11 cellular contexts compared by ENCODE assay signal in the genomic region with DNA sequence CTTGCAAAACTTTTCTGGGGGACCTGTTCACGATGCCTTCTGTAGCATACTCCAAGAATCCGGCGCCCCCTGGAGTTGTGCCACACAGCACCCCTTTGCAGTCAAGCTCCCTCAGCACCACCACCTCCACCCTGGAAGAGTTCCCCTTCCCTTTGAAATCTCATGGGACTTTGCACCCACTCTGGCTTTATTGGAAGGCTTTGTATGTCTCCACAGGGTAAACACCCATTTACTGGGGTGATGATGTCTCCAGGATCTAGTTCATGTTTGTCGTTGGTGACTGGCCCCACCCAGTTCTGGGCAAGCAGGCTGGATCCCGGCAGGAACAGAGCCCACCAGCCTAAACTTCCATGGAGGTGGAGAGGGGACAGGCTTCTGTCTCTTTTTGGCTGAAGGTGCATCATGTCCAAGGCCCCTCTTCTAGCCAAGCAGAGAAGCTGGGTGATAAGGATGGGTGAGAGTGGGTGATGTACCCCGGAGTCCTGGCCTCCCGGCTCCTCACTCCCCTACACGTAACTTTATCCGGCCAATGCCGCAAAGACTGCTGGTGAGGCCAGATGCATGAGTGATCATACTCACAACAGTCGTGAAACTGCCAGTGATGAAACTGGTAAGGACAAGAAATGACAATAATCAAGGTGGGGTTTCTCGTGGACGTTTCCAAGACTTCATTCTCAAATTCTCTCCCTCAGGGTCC.
A peak's percentile ranks its signal among the peaks of the same experiment; 100 is the strongest.
DNase-seq lines count a peak whose midpoint lies in the region; ATAC-seq lines count a peak whose summit lies in the region.
"Had no signal": no experiment of that assay in that cellular context is flagged by ENCODE, and none has a peak within 500 bp of the region (broad histone marks: within the 10 kb centered on the region; RNA-seq: fewer than 3 reads in every experiment).

No MANE protein-coding gene starts in this region.

- no peak overlapping the region for H3K4me3 Mint-ChIP-seq in stimulated activated naive B cell treated with anti-CD40 and anti-IgM and Interleukin-4, amounts not matched to agents 10 μg/mL and 1 μg/mL and 100 μg/mL, for 72 hours
- no peak overlapping the region for H3K4me3 Mint-ChIP-seq in activated naive CD4-positive, alpha-beta T cell treated with anti-CD3 and anti-CD28 coated beads, Interleukin-2, amount 10 ng/mL, durations not matched to agents 7 days and 5 days
- H3K4me3 Mint-ChIP-seq: T-helper 2 cell treated with Interferon-gamma antibody and Interleukin-4, amounts not matched to agents 5 μg/mL and 100 μg/mL, for 36 hours had no signal

- H3K27ac Mint-ChIP-seq in stimulated activated naive B cell treated with anti-CD40 and anti-IgM and Interleukin-4, amounts not matched to agents 10 μg/mL and 1 μg/mL and 100 μg/mL, for 72 hours = peak overlapping the region; percentile 76
- H3K27ac Mint-ChIP-seq in activated naive CD4-positive, alpha-beta T cell treated with anti-CD3 and anti-CD28 coated beads, Interleukin-2, amount 10 ng/mL, durations not matched to agents 7 days and 5 days = no peak overlapping the region
- H3K27ac Mint-ChIP-seq: T-helper 2 cell treated with Interferon-gamma antibody and Interleukin-4, amounts not matched to agents 5 μg/mL and 100 μg/mL, for 36 hours had no signal

- ATAC-seq in stimulated activated naive B cell treated with anti-CD40 and anti-IgM and Interleukin-4, amounts not matched to agents 10 μg/mL and 1 μg/mL and 100 μg/mL, for 72 hours (replicated peaks) = no peak
- no peak for ATAC-seq in HG02885 (IDR thresholded peaks at IDR 0.05; ENCODE audit: poor library complexity, unreplicated experiment)

- DNase-seq in NCI-H2029 (lab: John Stamatoyannopoulos, UW) (peak; percentile 16), NCI-H2029 treated with DMSO at 0.1 percent for 48 hours (lab: John Stamatoyannopoulos, UW) (no peak), SW480 (ENCODE audit: low spot score) (peak; percentile 49), left kidney (ENCODE audit: low read depth, low spot score) (peak; percentile 90), medulla oblongata (ENCODE audit: extremely low spot score) (no peak)
- no peak for DNase-seq in stimulated activated naive B cell treated with anti-CD40 and anti-IgM and Interleukin-4, amounts not matched to agents 10 μg/mL and 1 μg/mL and 100 μg/mL, for 72 hours
- no peak for DNase-seq in activated naive CD4-positive, alpha-beta T cell treated with anti-CD3 and anti-CD28 coated beads, Interleukin-2, amount 10 ng/mL, durations not matched to agents 7 days and 5 days
- DNase-seq: activated CD8-positive, alpha-beta memory T cell treated with anti-CD3 and anti-CD28 coated beads, Interleukin-2, amount 50 U/mL, for 4 hours; amygdala had no signal

- H3K4me1 Mint-ChIP-seq in stimulated activated naive B cell treated with anti-CD40 and anti-IgM and Interleukin-4, amounts not matched to agents 10 μg/mL and 1 μg/mL and 100 μg/mL, for 72 hours = peaks cover 27 to 39% of the 10 kb centered on the region in 2 donors
- peaks cover 29% of the 10 kb centered on the region for H3K4me1 Mint-ChIP-seq in activated naive CD4-positive, alpha-beta T cell treated with anti-CD3 and anti-CD28 coated beads, Interleukin-2, amount 10 ng/mL, durations not matched to agents 7 days and 5 days

- CTCF ChIA-PET in activated naive CD4-positive, alpha-beta T cell treated with anti-CD3 and anti-CD28 coated beads, Interleukin-2, amount 10 ng/mL, durations not matched to agents 7 days and 5 days (lab: Charles Lee) = no interaction called here

- H3K36me3 Mint-ChIP-seq in stimulated activated naive B cell treated with anti-CD40 and anti-IgM and Interleukin-4, amounts not matched to agents 10 μg/mL and 1 μg/mL and 100 μg/mL, for 72 hours = no peaks in the 10 kb centered on the region
- no peaks in the 10 kb centered on the region for H3K36me3 Mint-ChIP-seq in activated naive CD4-positive, alpha-beta T cell treated with anti-CD3 and anti-CD28 coated beads, Interleukin-2, amount 10 ng/mL, durations not matched to agents 7 days and 5 days

- no peaks in the 10 kb centered on the region for H3K9me3 Mint-ChIP-seq in stimulated activated naive B cell treated with anti-CD40 and anti-IgM and Interleukin-4, amounts not matched to agents 10 μg/mL and 1 μg/mL and 100 μg/mL, for 72 hours
- H3K9me3 Mint-ChIP-seq in activated naive CD4-positive, alpha-beta T cell treated with anti-CD3 and anti-CD28 coated beads, Interleukin-2, amount 10 ng/mL, durations not matched to agents 7 days and 5 days = no peaks in the 10 kb centered on the region
- H3K9me3 Mint-ChIP-seq: T-helper 2 cell treated with Interferon-gamma antibody and Interleukin-4, amounts not matched to agents 5 μg/mL and 100 μg/mL, for 36 hours had no signal

- no peaks in the 10 kb centered on the region for H3K27me3 Mint-ChIP-seq in stimulated activated naive B cell treated with anti-CD40 and anti-IgM and Interleukin-4, amounts not matched to agents 10 μg/mL and 1 μg/mL and 100 μg/mL, for 72 hours
- peaks cover 45% of the 10 kb centered on the region for H3K27me3 Mint-ChIP-seq in activated naive CD4-positive, alpha-beta T cell treated with anti-CD3 and anti-CD28 coated beads, Interleukin-2, amount 10 ng/mL, durations not matched to agents 7 days and 5 days

Comparison
In these comparisons a context has a peak if more than half of its experiments do, and no peak if none do; other contexts are left out.
1. DNase-seq: peak in NCI-H2029 (single experiment), SW480 (single experiment) and left kidney (single experiment); none in NCI-H2029 treated with DMSO at 0.1 percent for 48 hours (single experiment), stimulated activated naive B cell treated with anti-CD40 and anti-IgM and Interleukin-4, amounts not matched to agents 10 μg/mL and 1 μg/mL and 100 μg/mL, for 72 hours (single experiment), medulla oblongata (single experiment) and activated naive CD4-positive, alpha-beta T cell treated with anti-CD3 and anti-CD28 coated beads, Interleukin-2, amount 10 ng/mL, durations not matched to agents 7 days and 5 days (single experiment).